1 cellular context compared by ENCODE assay signal in genomic region chr5:16935271-16936149, GRCh38.
TF ChIP-seq lines count a peak whose summit lies in the region.

No MANE protein-coding gene starts in this region.

TF ChIP-seq in HepG2, 621 proteins besides CTCF, POLR2A, EP300 and RAD21 (continued from another document):
- TF ChIP-seq ARID4A (CRISPR knock-in tag; IDR thresholded peaks at IDR 0.05; ENCODE audit: borderline replicate concordance) = 0 out of 2 replicates have a peak, but pooled peaks have one; percentile 9
- TF ChIP-seq MAX (IDR thresholded peaks at IDR 0.05) = 0 out of 2 replicates have a peak, but pooled peaks have one; percentile 18
- peak; percentile 37; the same call in 1 of the 2 replicates for TF ChIP-seq GABPB1 (CRISPR knock-in tag; IDR thresholded peaks at IDR 0.05)
- TF ChIP-seq ZNF333 (CRISPR knock-in tag; IDR thresholded peaks at IDR 0.05; ENCODE audit: borderline replicate concordance) = peak; percentile 15; the same call in 1 of the 2 replicates
- TF ChIP-seq ZNF687 (CRISPR knock-in tag; IDR thresholded peaks at IDR 0.05) = peak; percentile 38; the same call in 1 of the 2 replicates
- no peak for TF ChIP-seq ZNF274 (CRISPR knock-in tag; IDR thresholded peaks at IDR 0.05)
- peak; percentile 91 for TF ChIP-seq ZNF800 (CRISPR knock-in tag; IDR thresholded peaks at IDR 0.05)
- TF ChIP-seq ZNF446 (CRISPR knock-in tag; IDR thresholded peaks at IDR 0.05) = no peak
- TF ChIP-seq KDM5B (CRISPR knock-in tag; IDR thresholded peaks at IDR 0.05; ENCODE audit: borderline replicate concordance) = 0 out of 2 replicates have a peak, but pooled peaks have one; percentile 32
- no peak for TF ChIP-seq ZNF737 (CRISPR knock-in tag; IDR thresholded peaks at IDR 0.05; ENCODE audit: borderline replicate concordance)
- TF ChIP-seq SALL1 (CRISPR knock-in tag; IDR thresholded peaks at IDR 0.05) = peak; percentile 16; the same call in 1 of the 2 replicates
- TF ChIP-seq ZNF431 (CRISPR knock-in tag; IDR thresholded peaks at IDR 0.05; ENCODE audit: borderline replicate concordance, low read depth) = no peak
- no peak for TF ChIP-seq CBX2 (IDR thresholded peaks at IDR 0.05; ENCODE audit: low read depth, low read length)
- 0 out of 2 replicates have a peak, but pooled peaks have one; percentile 7 for TF ChIP-seq CBX2 (CRISPR knock-in tag; IDR thresholded peaks at IDR 0.05; ENCODE audit: low read depth)
- TF ChIP-seq SMARCC2 (IDR thresholded peaks at IDR 0.05) = no peak
- 0 out of 2 replicates have a peak, but pooled peaks have one; percentile 70 for TF ChIP-seq MTF2 (CRISPR knock-in tag; IDR thresholded peaks at IDR 0.05; ENCODE audit: borderline replicate concordance)
- TF ChIP-seq KDM5A (IDR thresholded peaks at IDR 0.05; ENCODE audit: borderline replicate concordance, low read length) = no peak
TF ChIP-seq in HepG2: peak in this region for 15.
